ENCODE assay signal across 2 cellular contexts in the genomic region with DNA sequence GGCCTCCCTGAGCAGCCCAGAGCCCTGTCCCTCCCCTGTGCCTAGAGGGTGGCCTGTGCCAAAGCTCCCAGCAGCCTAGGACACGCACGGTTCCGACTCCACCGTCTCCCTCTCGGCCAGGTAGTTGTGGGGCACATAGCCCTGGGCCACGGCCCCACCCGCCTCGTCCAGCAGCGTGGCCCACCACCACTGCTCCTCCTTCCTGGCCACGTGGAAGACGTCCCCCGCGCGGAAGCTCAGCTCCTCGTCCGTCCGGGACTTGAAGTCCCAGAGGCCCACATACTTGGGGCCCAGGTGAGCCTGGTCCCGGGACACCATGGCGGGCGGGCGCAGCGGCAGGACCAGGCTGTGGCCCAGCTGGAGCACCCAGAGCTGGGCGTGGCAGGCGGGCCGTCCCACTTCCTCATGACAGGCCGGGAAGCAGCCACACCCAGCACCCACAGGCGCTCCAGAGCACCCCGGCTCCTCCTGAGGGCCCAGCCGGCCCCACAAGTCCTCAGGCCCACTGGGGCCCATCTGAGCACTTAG.
TF ChIP-seq lines count a peak whose summit lies in the region.

Gene PTK6, minus strand, starts transcription at position 380 of the 528 bp plus-strand sequence. Its CDS starts 62 bp downstream, at position 318.

TF ChIP-seq in SK-N-SH, 30 proteins besides CTCF, POLR2A, EP300 and RAD21 (continued from another document):
- TF ChIP-seq USF2 (IDR thresholded peaks at IDR 0.05; ENCODE audit: borderline replicate concordance, low read depth, low read length) (no peak), FOXJ3 (CRISPR knock-in tag; IDR thresholded peaks at IDR 0.05) (no peak; the same call in 1 of the 2 replicates)

TF ChIP-seq in SK-N-SH treated with all-trans-retinoic acid at 6 μM for 48 hours, 23 proteins besides CTCF, POLR2A, EP300 and RAD21 (continued from another document):
- TF ChIP-seq ZC3H10 (CRISPR knock-in tag; IDR thresholded peaks at IDR 0.05) = no peak
